Comparison of ENCODE assay signal across 8 cellular contexts in genomic region chr19:48899781-48900476, GRCh38. TPM values are rescaled to one million over a fixed set of nuclear protein-coding genes. Genes with fewer than 3 reads are reported as not detected.
DNase-seq lines count a peak whose midpoint lies in the region; ATAC-seq and TF ChIP-seq lines count a peak whose summit lies in the region.

Gene NUCB1 (plus strand): TSS chr19:48900312. CDS start chr19:48900797, 485 bp downstream.

- peak; percentile 98 for DNase-seq in D341Med (ENCODE audit: low spot score)
- peak; percentile 96 for DNase-seq in Jurkat, Clone E6-1 (ENCODE audit: low read depth, low spot score)
- DNase-seq in PC-9 = peak; percentile 97 to 98
- peak; percentile 99 for DNase-seq in activated T-cell treated with anti-CD3 and anti-CD28 coated beads, Interleukin-2, amount 50 U/mL, for 1 hour
- DNase-seq in epithelial cell of proximal tubule (ENCODE audit: low read depth) = peak; percentile 83
- DNase-seq in mucosa of gallbladder (ENCODE audit: low spot score) = peak; percentile 99
- DNase-seq in stimulated activated CD8-positive, alpha-beta memory T cell treated with anti-CD3 and anti-CD28 coated beads, Interleukin-4, amount 100 ng/mL, for 4 hours (ENCODE audit: low read depth in 2 of 2, low spot score in 1 of 2) = peak; percentile 97 to 99

- peaks cover 14% of the 10 kb centered on the region for H3F3A ChIP-seq in PC-9 (ENCODE audit: insufficient read depth, low read depth)

- POLR2A ChIA-PET in PC-9 (lab: Charles Lee; ENCODE audit: unreplicated experiment) = interaction anchor here (0.6 to 1.5 kb wide), 5 partner anchors 23 to 62 kb away, joined by 3 to 8 read pairs (median 4); partner anchors contain the start of genes DHDH and PPP1R15A

- no peaks in the 10 kb centered on the region for H3K27me3 ChIP-seq in PC-9 (ENCODE audit: insufficient read depth, low read depth)

- CTCF ChIA-PET in PC-9 (lab: Charles Lee) = interaction anchor here (0.5 to 0.6 kb wide), 3 partner anchors 19 to 1652 kb away, joined by 4 to 21 read pairs (median 7); partner anchors contain the start of gene ZNF114

- BruUV-seq in PC-9 (replicated peaks; lab: Mats Ljungman, UMichigan) = TSS peak; percentile 47

- no peaks in the 10 kb centered on the region for H4K20me1 ChIP-seq in PC-9 (ENCODE audit: insufficient read depth)

- peak within 1 kb of the TSS; percentile 72 for H2AFZ ChIP-seq in PC-9

- H3K9me3 ChIP-seq in PC-9 (ENCODE audit: insufficient read depth, low read depth) = no peaks in the 10 kb centered on the region

- intact Hi-C loops in PC-9 (cut with micrococcal nuclease; ENCODE audit: unreplicated experiment) = loop anchor here (2.0 kb wide), 1 partner anchor 25 kb away; no protein-coding TSS in a partner anchor

- no peaks in the 10 kb centered on the region for H3K9me2 ChIP-seq in PC-9 (ENCODE audit: insufficient read depth)

- peak within 1 kb of the TSS; percentile 67 for H3K27ac ChIP-seq in PC-9

- H3K79me2 ChIP-seq in PC-9 (ENCODE audit: low read depth) = peaks cover 20% of the 10 kb centered on the region

- H3K4me1 ChIP-seq in PC-9 (replicated peaks; ENCODE audit: insufficient read depth) = peaks cover 15% of the 10 kb centered on the region

- H3K4me3 ChIP-seq in Jurkat, Clone E6-1 (ENCODE audit: low read length) = peak within 1 kb of the TSS; percentile 69
- H3K4me3 ChIP-seq in PC-9 (peak within 1 kb of the TSS; percentile 98), epithelial cell of proximal tubule (ENCODE audit: low read depth, low read length) (peak within 1 kb of the TSS; percentile 98)

- H3K36me3 ChIP-seq in PC-9 (ENCODE audit: low read depth) = peaks cover 8% of the 10 kb centered on the region

- peak within 1 kb of the TSS; percentile 95 for H3K4me2 ChIP-seq in PC-9

- TF ChIP-seq CTCF in PC-9 (conservative IDR thresholded peaks at IDR 0.05) = no peak
- peak; percentile 26 for TF ChIP-seq CTCF in epithelial cell of proximal tubule (conservative IDR thresholded peaks at IDR 0.05; ENCODE audit: low read depth, low read length)

- peak; percentile 87 for ATAC-seq in GM21526 (IDR thresholded peaks at IDR 0.05; ENCODE audit: low FRiP score, unreplicated experiment)

RNA-seq across cellular contexts. Expression of gene NUCB1, which starts in this region (rescaled TPM):
- polyA plus RNA-seq in Jurkat, Clone E6-1 (2012; ENCODE audit: insufficient read depth, insufficient read length) = 71.9 TPM
- total RNA-seq in PC-9 (2021) (185 and 216 TPM in 2 replicates), epithelial cell of proximal tubule (142 and 250 TPM in 2 replicates), mucosa of gallbladder (292 TPM)

Comparison
In these comparisons a context has a peak if more than half of its experiments do, and no peak if none do; other contexts are left out.
1. Peak in every context shown above with its lines: DNase-seq, ATAC-seq, H3K4me3 ChIP-seq and H3K27ac ChIP-seq.